Comparison of ENCODE assay signal across 1 cellular context in the genomic region with DNA sequence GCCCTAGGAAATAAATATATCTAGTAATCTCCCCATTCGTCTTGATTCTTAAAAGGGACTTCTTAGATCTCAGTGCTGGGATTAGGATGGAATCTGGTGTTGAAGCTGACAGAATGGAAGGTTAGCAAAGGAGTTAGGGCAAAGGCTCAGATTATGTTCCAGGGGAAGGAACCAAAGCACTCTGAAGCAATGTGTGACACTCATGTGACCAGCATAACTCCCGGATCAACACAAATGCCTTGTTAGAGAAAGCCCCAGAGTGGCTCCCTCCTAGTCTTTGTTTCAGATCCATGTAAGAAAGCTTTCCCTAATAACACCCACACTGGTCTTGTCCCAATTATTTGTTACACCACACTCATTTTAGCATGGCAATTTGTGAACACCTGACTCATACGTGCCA.
TF ChIP-seq lines count a peak whose summit lies in the region.

No MANE protein-coding gene starts in this region.

TF ChIP-seq in HepG2, 621 proteins besides CTCF, POLR2A, EP300 and RAD21 (continued from another document):
- TF ChIP-seq, protein P1, sequence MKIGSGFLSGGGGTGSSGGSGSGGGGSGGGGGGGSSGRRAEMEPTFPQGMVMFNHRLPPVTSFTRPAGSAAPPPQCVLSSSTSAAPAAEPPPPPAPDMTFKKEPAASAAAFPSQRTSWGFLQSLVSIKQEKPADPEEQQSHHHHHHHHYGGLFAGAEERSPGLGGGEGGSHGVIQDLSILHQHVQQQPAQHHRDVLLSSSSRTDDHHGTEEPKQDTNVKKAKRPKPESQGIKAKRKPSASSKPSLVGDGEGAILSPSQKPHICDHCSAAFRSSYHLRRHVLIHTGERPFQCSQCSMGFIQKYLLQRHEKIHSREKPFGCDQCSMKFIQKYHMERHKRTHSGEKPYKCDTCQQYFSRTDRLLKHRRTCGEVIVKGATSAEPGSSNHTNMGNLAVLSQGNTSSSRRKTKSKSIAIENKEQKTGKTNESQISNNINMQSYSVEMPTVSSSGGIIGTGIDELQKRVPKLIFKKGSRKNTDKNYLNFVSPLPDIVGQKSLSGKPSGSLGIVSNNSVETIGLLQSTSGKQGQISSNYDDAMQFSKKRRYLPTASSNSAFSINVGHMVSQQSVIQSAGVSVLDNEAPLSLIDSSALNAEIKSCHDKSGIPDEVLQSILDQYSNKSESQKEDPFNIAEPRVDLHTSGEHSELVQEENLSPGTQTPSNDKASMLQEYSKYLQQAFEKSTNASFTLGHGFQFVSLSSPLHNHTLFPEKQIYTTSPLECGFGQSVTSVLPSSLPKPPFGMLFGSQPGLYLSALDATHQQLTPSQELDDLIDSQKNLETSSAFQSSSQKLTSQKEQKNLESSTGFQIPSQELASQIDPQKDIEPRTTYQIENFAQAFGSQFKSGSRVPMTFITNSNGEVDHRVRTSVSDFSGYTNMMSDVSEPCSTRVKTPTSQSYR (CRISPR knock-in tag; IDR thresholded peaks at IDR 0.05; ENCODE audit: borderline replicate concordance) = no peak
TF ChIP-seq in HepG2: peak in this region for 0.
